ENCODE assay signal across 1 cellular context in the genomic region with DNA sequence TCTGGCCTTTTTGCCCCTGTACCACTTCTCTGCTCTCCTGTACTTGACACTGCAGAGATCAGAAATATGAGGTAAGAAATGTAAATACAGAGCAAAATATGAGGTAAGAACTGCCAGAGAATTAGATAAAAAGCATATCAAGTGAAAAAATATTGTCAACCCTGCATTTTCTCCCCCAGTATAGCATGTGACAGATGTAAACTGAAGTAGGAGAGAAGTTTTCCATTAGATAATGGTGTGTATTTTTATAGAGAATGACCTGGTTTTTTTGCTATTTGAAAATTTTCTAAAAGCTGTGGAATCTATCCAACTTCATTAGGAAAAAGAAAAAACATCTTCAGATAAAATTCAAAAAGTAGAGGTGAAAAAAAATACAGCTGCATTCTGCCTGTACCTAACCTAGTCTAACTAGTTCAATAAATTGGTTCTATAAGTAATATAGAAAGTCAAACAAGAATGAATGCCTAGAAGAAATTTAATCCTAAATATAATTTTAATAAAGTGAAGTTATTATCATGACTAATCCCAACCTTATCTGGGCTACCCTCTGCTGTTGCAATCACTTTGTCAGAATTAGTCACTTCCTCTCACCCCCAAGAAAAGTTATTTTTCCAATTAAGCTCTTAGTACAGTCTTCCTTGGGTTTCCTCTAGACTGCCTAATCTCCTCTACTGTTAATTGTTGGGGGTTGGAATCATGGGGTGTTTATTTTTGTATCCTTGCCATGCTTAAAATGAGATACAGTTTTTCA.
TF ChIP-seq lines count a peak whose summit lies in the region.

No MANE protein-coding gene starts in this region.

TF ChIP-seq in IMR-90, 13 proteins besides CTCF, POLR2A, EP300 and RAD21 (continued from another document):
- TF ChIP-seq, protein P1, sequence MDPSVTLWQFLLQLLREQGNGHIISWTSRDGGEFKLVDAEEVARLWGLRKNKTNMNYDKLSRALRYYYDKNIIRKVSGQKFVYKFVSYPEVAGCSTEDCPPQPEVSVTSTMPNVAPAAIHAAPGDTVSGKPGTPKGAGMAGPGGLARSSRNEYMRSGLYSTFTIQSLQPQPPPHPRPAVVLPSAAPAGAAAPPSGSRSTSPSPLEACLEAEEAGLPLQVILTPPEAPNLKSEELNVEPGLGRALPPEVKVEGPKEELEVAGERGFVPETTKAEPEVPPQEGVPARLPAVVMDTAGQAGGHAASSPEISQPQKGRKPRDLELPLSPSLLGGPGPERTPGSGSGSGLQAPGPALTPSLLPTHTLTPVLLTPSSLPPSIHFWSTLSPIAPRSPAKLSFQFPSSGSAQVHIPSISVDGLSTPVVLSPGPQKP (IDR thresholded peaks at IDR 0.05; ENCODE audit: borderline replicate concordance, low read depth, low read length), result no peak
- TF ChIP-seq FOS (IDR thresholded peaks at IDR 0.05; ENCODE audit: low read depth, low read length) (peak; percentile 90), MAZ (IDR thresholded peaks at IDR 0.05; ENCODE audit: borderline replicate concordance, low read depth, low read length) (no peak), NFE2L2 (IDR thresholded peaks at IDR 0.05; ENCODE audit: low read depth, low read length) (no peak), RFX5 (IDR thresholded peaks at IDR 0.05; ENCODE audit: low read depth, low read length) (no peak), CHD1 (IDR thresholded peaks at IDR 0.05; ENCODE audit: low read depth, low read length) (no peak), MXI1 (IDR thresholded peaks at IDR 0.05; ENCODE audit: borderline replicate concordance, low read depth, low read length) (no peak), CEBPB (IDR thresholded peaks at IDR 0.05; ENCODE audit: low read depth, low read length) (peak; percentile 97), MAFK (IDR thresholded peaks at IDR 0.05; ENCODE audit: low read depth, low read length) (peak; percentile 76), BHLHE40 (IDR thresholded peaks at IDR 0.05; ENCODE audit: low read depth, low read length) (peak; percentile 53; the same call in 1 of the 2 replicates), RCOR1 (IDR thresholded peaks at IDR 0.05; ENCODE audit: insufficient replicate concordance, low read length) (no peak)
